Comparison of ENCODE assay signal across 8 cellular contexts in the genomic region with DNA sequence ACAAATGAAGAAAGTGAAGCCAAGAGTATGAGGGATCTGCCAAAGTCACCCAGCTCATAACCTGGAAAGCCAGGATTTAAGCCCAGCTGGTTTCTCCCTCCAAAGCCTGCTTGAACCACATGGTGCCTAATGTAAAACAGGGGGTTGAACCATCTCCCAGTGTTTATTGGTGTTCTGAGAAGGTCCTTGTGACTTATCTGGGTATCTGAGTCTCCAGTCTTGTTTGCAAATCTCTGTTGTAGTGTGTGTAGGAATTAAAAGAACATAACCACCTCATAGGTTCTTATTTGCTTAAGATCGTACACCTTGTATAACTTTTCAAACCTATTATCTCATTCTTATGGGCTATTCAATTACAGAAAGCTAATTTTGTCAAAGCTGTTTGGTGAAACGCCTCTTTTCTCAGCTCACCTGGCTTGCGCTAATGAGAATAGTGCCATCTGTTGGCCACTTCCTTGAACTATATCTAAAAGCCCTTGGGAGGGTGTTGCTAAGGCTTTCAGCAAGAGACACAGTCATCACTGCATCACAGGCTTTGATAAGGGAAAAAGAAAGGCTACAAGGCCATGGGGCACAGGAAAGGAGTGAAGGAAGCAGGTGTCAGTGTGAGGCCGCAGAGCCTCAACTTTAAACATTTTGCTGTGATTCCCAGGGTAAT. TPM values are rescaled to one million over a fixed set of nuclear protein-coding genes. Genes with fewer than 3 reads are reported as not detected.
A peak's percentile ranks its signal among the peaks of the same experiment; 100 is the strongest.
DNase-seq lines count a peak whose midpoint lies in the region; ATAC-seq and TF ChIP-seq lines count a peak whose summit lies in the region.

No MANE protein-coding gene starts in this region.

- H3K9me3 Mint-ChIP-seq in activated T-cell treated with anti-CD3 and anti-CD28 coated beads, Interleukin-2, amount 50 U/mL, for 24 hours: no peaks in the 10 kb centered on the region
- peaks cover 4% of the 10 kb centered on the region for H3K9me3 Mint-ChIP-seq in osteocyte (ENCODE audit: unreplicated experiment)

- TF ChIP-seq CTCF in osteocyte (IDR thresholded peaks at IDR 0.05): peak; percentile 67

- ATAC-seq in HG03342 (IDR thresholded peaks at IDR 0.05; ENCODE audit: unreplicated experiment): peak; percentile 97

- peaks cover 7% of the 10 kb centered on the region for H3K4me1 Mint-ChIP-seq in activated T-cell treated with anti-CD3 and anti-CD28 coated beads, Interleukin-2, amount 50 U/mL, for 24 hours (ENCODE audit: low read depth)
- no peaks in the 10 kb centered on the region for H3K4me1 Mint-ChIP-seq in osteocyte (ENCODE audit: unreplicated experiment)

- H3K4me3 Mint-ChIP-seq in activated T-cell treated with anti-CD3 and anti-CD28 coated beads, Interleukin-2, amount 50 U/mL, for 24 hours: no peak overlapping the region
- no peak overlapping the region for H3K4me3 Mint-ChIP-seq in osteocyte (ENCODE audit: unreplicated experiment)

- peak overlapping the region; percentile 56 for H3K27ac Mint-ChIP-seq in activated T-cell treated with anti-CD3 and anti-CD28 coated beads, Interleukin-2, amount 50 U/mL, for 24 hours
- H3K27ac Mint-ChIP-seq in osteocyte (ENCODE audit: unreplicated experiment): no peak overlapping the region

- peaks cover 44% of the 10 kb centered on the region for H3K27me3 Mint-ChIP-seq in activated T-cell treated with anti-CD3 and anti-CD28 coated beads, Interleukin-2, amount 50 U/mL, for 24 hours
- H3K27me3 Mint-ChIP-seq in osteocyte (ENCODE audit: unreplicated experiment): no peaks in the 10 kb centered on the region

- DNase-seq in DMS 273 (lab: John Stamatoyannopoulos, UW; ENCODE audit: unreplicated experiment) (peak; percentile 91), GM19240 (ENCODE audit: insufficient read length, low spot score) (peak; percentile 33), NCI-H460 (ENCODE audit: extremely low read depth, low read depth) (peak; percentile 65), fibroblast of the conjunctiva (ENCODE audit: low read depth) (peak; percentile 39), osteocyte (ENCODE audit: extremely low spot score, unreplicated experiment) (no peak)
- DNase-seq in activated T-cell treated with anti-CD3 and anti-CD28 coated beads, Interleukin-2, amount 50 U/mL, for 24 hours: no peak
- no peak for DNase-seq in activated CD8-positive, alpha-beta memory T cell treated with anti-CD3 and anti-CD28 coated beads, Interleukin-2, amount 50 U/mL, for 48 hours

- no peaks in the 10 kb centered on the region for H3K36me3 Mint-ChIP-seq in activated T-cell treated with anti-CD3 and anti-CD28 coated beads, Interleukin-2, amount 50 U/mL, for 24 hours (ENCODE audit: low read depth)
- no peaks in the 10 kb centered on the region for H3K36me3 Mint-ChIP-seq in osteocyte (ENCODE audit: unreplicated experiment)

RNA-seq across cellular contexts. Expression of a gene that starts 12.2 kb away (rescaled TPM):
- total RNA-seq in NCI-H460 (2014; rRNA removed; shearing (Covaris generic)): not detected in 2 replicates
- not detected in 2 replicates for polyA plus RNA-seq in NCI-H460 (2014; cell fraction: nucleus; rRNA removed)
- total RNA-seq in osteocyte: 1.9 and 2.7 TPM in 2 replicates

RNA-seq across cellular contexts. Expression of a gene that starts 34.0 kb away (rescaled TPM):
- total RNA-seq in NCI-H460 (2014; rRNA removed; shearing (Covaris generic)): not detected in 2 replicates
- polyA plus RNA-seq in NCI-H460 (2014; cell fraction: nucleus; rRNA removed): not detected in 2 replicates
- total RNA-seq in osteocyte: not detected in 2 replicates

RNA-seq across cellular contexts. Expression of a gene that starts 34.4 kb away (rescaled TPM):
- 50.8 and 51.8 TPM in 2 replicates for total RNA-seq in NCI-H460 (2014; rRNA removed; shearing (Covaris generic))
- 34.5 and 58.8 TPM in 2 replicates for polyA plus RNA-seq in NCI-H460 (2014; cell fraction: nucleus; rRNA removed)
- total RNA-seq in osteocyte: 56.4 and 58.6 TPM in 2 replicates

RNA-seq across cellular contexts. Expression of a gene that starts 54.2 kb away (rescaled TPM):
- total RNA-seq in NCI-H460 (2014; rRNA removed; shearing (Covaris generic)): 42.8 and 44.0 TPM in 2 replicates
- 48.9 and 50.7 TPM in 2 replicates for polyA plus RNA-seq in NCI-H460 (2014; cell fraction: nucleus; rRNA removed)
- 213 and 230 TPM in 2 replicates for total RNA-seq in osteocyte

Comparison
In these comparisons a context has a peak if more than half of its experiments do, and no peak if none do; other contexts are left out.
1. DNase-seq: peak in DMS 273 (single experiment), GM19240 (single experiment), NCI-H460 (single experiment) and fibroblast of the conjunctiva (single experiment); none in activated T-cell treated with anti-CD3 and anti-CD28 coated beads, Interleukin-2, amount 50 U/mL, for 24 hours (single experiment), osteocyte (single experiment) and activated CD8-positive, alpha-beta memory T cell treated with anti-CD3 and anti-CD28 coated beads, Interleukin-2, amount 50 U/mL, for 48 hours (single experiment).